37 cellular contexts compared by ENCODE assay signal in genomic region chr3:6608843-6609242, GRCh38.
"Had no signal": no experiment of that assay in that cellular context is flagged by ENCODE, and none has a peak within 500 bp of the region (broad histone marks: within the 10 kb centered on the region; RNA-seq: fewer than 3 reads in every experiment).

No MANE protein-coding gene starts in this region.

- H3K27ac ChIP-seq: body of pancreas, brain microvascular endothelial cell, breast epithelium, VCaP had no signal

- H3K4me1 Mint-ChIP-seq: activated B cell treated with CpG ODN at 0.5 μM for 24 hours; activated CD4-positive, alpha-beta T cell treated with anti-CD3 and anti-CD28 coated beads, Interleukin-2, amount 10 ng/mL, durations not matched to agents 24 days and 14 days; activated naive CD8-positive, alpha-beta T cell treated with anti-CD3 and anti-CD28 coated beads, Interleukin-2, amount 10 ng/mL, durations not matched to agents 7 days and 5 days; activated naive CD8-positive, alpha-beta T cell treated with anti-CD3 and anti-CD28 coated beads, Interleukin-2, amount 50 U/mL, for 24 hours; activated T-helper 17 cell treated with anti-CD3 and anti-CD28 coated beads, Interleukin-2, amount 50 U/mL, for 72 hours had no signal

- H3K4me3 ChIP-seq: body of pancreas, breast epithelium had no signal

- DNase-seq: activated B cell treated with CpG ODN at 0.5 μM for 24 hours; activated CD4-positive, alpha-beta memory T cell treated with anti-CD3 and anti-CD28 coated beads for 36 hours; activated CD4-positive, alpha-beta T cell treated with anti-CD3 and anti-CD28 coated beads for 4 hours; activated CD4-positive, alpha-beta T cell treated with anti-CD3 and anti-CD28 coated beads, Interleukin-2, amount 10 ng/mL, durations not matched to agents 24 days and 14 days; activated CD4-positive, alpha-beta T cell treated with anti-CD3 and anti-CD28 coated beads, Interleukin-2, amount 50 U/mL, for 1 hour; activated CD4-positive, alpha-beta T cell treated with anti-CD3 and anti-CD28 coated beads, Interleukin-2, amount 50 U/mL, for 4 hours; activated CD4-positive, CD25-positive, alpha-beta regulatory T cell treated with anti-CD3 and anti-CD28 coated beads, Interleukin-2, amount 50 U/mL, for 72 hours; activated CD8-positive, alpha-beta memory T cell treated with anti-CD3 and anti-CD28 coated beads, Interleukin-2, amount 50 U/mL, for 4 hours; activated CD8-positive, alpha-beta T cell treated with anti-CD3 and anti-CD28 coated beads for 36 hours; activated effector memory CD4-positive, alpha-beta T cell treated with anti-CD3 and anti-CD28 coated beads, Interleukin-2, amount 50 U/mL, for 16 hours; activated gamma-delta T cell treated with Interleukin-2 at 50 U/mL for 16 hours; activated naive CD4-positive, alpha-beta T cell; activated naive CD4-positive, alpha-beta T cell treated with anti-CD3 and anti-CD28 coated beads for 36 hours; activated naive CD4-positive, alpha-beta T cell treated with anti-CD3 and anti-CD28 coated beads, Interleukin-2, amount 50 U/mL, for 16 hours; activated naive CD8-positive, alpha-beta T cell treated with anti-CD3 and anti-CD28 coated beads, Interleukin-2, amount 10 ng/mL, durations not matched to agents 7 days and 5 days; activated naive CD8-positive, alpha-beta T cell treated with anti-CD3 and anti-CD28 coated beads, Interleukin-2, amount 50 U/mL, for 24 hours; activated T-cell treated with anti-CD3 and anti-CD28 coated beads for 4 hours; activated T-cell treated with anti-CD3 and anti-CD28 coated beads, Interleukin-2, amount 50 U/mL, for 1 hour; activated T-cell treated with anti-CD3 and anti-CD28 coated beads, Interleukin-2, amount 50 U/mL, for 4 hours; activated T-cell treated with anti-CD3 and anti-CD28 coated beads, Interleukin-2, amount 50 U/mL, for 72 hours; amygdala; anterior cingulate cortex; body of pancreas; brain microvascular endothelial cell; central memory CD4-positive, alpha-beta T cell; T-helper 2 cell; T-helper 9 cell had no signal

- H3K36me3 Mint-ChIP-seq: activated CD4-positive, alpha-beta memory T cell treated with anti-CD3 and anti-CD28 coated beads for 36 hours; activated naive CD8-positive, alpha-beta T cell treated with anti-CD3 and anti-CD28 coated beads, Interleukin-2, amount 10 ng/mL, durations not matched to agents 7 days and 5 days had no signal

- H3K4me3 Mint-ChIP-seq: activated B cell treated with CpG ODN at 0.5 μM for 24 hours; activated CD4-positive, alpha-beta memory T cell treated with anti-CD3 and anti-CD28 coated beads for 36 hours; activated CD4-positive, alpha-beta T cell treated with anti-CD3 and anti-CD28 coated beads, Interleukin-2, amount 10 ng/mL, durations not matched to agents 24 days and 14 days; activated CD8-positive, alpha-beta T cell treated with anti-CD3 and anti-CD28 coated beads for 36 hours; activated naive CD4-positive, alpha-beta T cell treated with anti-CD3 and anti-CD28 coated beads for 36 hours; activated naive CD8-positive, alpha-beta T cell treated with anti-CD3 and anti-CD28 coated beads, Interleukin-2, amount 10 ng/mL, durations not matched to agents 7 days and 5 days; activated naive CD8-positive, alpha-beta T cell treated with anti-CD3 and anti-CD28 coated beads, Interleukin-2, amount 50 U/mL, for 24 hours; activated T-cell treated with anti-CD3 and anti-CD28 coated beads, Interleukin-2, amount 50 U/mL, for 4 hours; activated T-cell treated with anti-CD3 and anti-CD28 coated beads, Interleukin-2, amount 50 U/mL, for 72 hours; activated T-helper 1 cell treated with anti-CD3 and anti-CD28 coated beads, Interleukin-12 subunit alpha, Interleukin-12 subunit beta, Interleukin-2, Interleukin-4 antibody, amounts not matched to agents 30 ng/mL and 10 ng/mL and 1 ng/mL, durations not matched to agents 14 hours and 24 hours and 36 hours; activated T-helper 17 cell treated with anti-CD3 and anti-CD28 coated beads, Interleukin-2, amount 50 U/mL, for 72 hours; T-helper 1 cell treated with Interleukin-12 subunit alpha and Interleukin-12 subunit beta and Interleukin-4 antibody, amounts not matched to agents 30 μg/mL and 1 μg/mL, for 36 hours; T-helper 2 cell treated with Interferon-gamma antibody and Interleukin-4, amounts not matched to agents 5 μg/mL and 100 μg/mL, for 36 hours had no signal

- H3K27ac Mint-ChIP-seq: activated B cell treated with CpG ODN at 0.5 μM for 24 hours; activated CD4-positive, alpha-beta memory T cell treated with anti-CD3 and anti-CD28 coated beads for 36 hours; activated CD4-positive, alpha-beta T cell treated with anti-CD3 and anti-CD28 coated beads, Interleukin-2, amount 10 ng/mL, durations not matched to agents 24 days and 14 days; activated CD8-positive, alpha-beta T cell treated with anti-CD3 and anti-CD28 coated beads for 36 hours; activated naive CD4-positive, alpha-beta T cell treated with anti-CD3 and anti-CD28 coated beads for 36 hours; activated naive CD4-positive, alpha-beta T cell treated with anti-CD3 and anti-CD28 coated beads, Interleukin-2, amount 50 U/mL, for 72 hours; activated naive CD8-positive, alpha-beta T cell treated with anti-CD3 and anti-CD28 coated beads, Interleukin-2, amount 10 ng/mL, durations not matched to agents 7 days and 5 days; activated naive CD8-positive, alpha-beta T cell treated with anti-CD3 and anti-CD28 coated beads, Interleukin-2, amount 50 U/mL, for 24 hours; activated T-cell treated with anti-CD3 and anti-CD28 coated beads, Interleukin-2, amount 50 U/mL, for 72 hours; activated T-helper 1 cell treated with anti-CD3 and anti-CD28 coated beads, Interleukin-12 subunit alpha, Interleukin-12 subunit beta, Interleukin-2, Interleukin-4 antibody, amounts not matched to agents 30 ng/mL and 10 ng/mL and 1 ng/mL, durations not matched to agents 14 hours and 24 hours and 36 hours; activated T-helper 17 cell treated with anti-CD3 and anti-CD28 coated beads, Interleukin-2, amount 50 U/mL, for 72 hours; T-helper 1 cell treated with Interleukin-12 subunit alpha and Interleukin-12 subunit beta and Interleukin-4 antibody, amounts not matched to agents 30 μg/mL and 1 μg/mL, for 36 hours; T-helper 2 cell treated with Interferon-gamma antibody and Interleukin-4, amounts not matched to agents 5 μg/mL and 100 μg/mL, for 36 hours had no signal

- H3K27me3 ChIP-seq: body of pancreas, brain microvascular endothelial cell, breast epithelium had no signal

- H3K27me3 Mint-ChIP-seq: activated B cell treated with CpG ODN at 0.5 μM for 24 hours; activated CD4-positive, alpha-beta memory T cell treated with anti-CD3 and anti-CD28 coated beads for 36 hours; activated CD4-positive, alpha-beta T cell treated with anti-CD3 and anti-CD28 coated beads, Interleukin-2, amount 10 ng/mL, durations not matched to agents 24 days and 14 days; activated CD8-positive, alpha-beta T cell treated with anti-CD3 and anti-CD28 coated beads for 36 hours; activated naive CD8-positive, alpha-beta T cell treated with anti-CD3 and anti-CD28 coated beads, Interleukin-2, amount 10 ng/mL, durations not matched to agents 7 days and 5 days; activated naive CD8-positive, alpha-beta T cell treated with anti-CD3 and anti-CD28 coated beads, Interleukin-2, amount 50 U/mL, for 24 hours; activated T-helper 17 cell treated with anti-CD3 and anti-CD28 coated beads, Interleukin-2, amount 50 U/mL, for 72 hours had no signal

- FAIRE-seq: astrocyte, colon, TTC549 had no signal

- H3K9me3 ChIP-seq: body of pancreas, breast epithelium had no signal

- ATAC-seq: activated CD8-positive, alpha-beta T cell treated with anti-CD3 and anti-CD28 coated beads for 36 hours; activated naive CD4-positive, alpha-beta T cell treated with anti-CD3 and anti-CD28 coated beads, Interleukin-2, amount 50 U/mL, for 72 hours; activated naive CD8-positive, alpha-beta T cell treated with anti-CD3 and anti-CD28 coated beads, Interleukin-2, amount 50 U/mL, for 24 hours; activated T-cell treated with anti-CD3 and anti-CD28 coated beads, Interleukin-2, amount 50 U/mL, for 4 hours; activated T-cell treated with anti-CD3 and anti-CD28 coated beads, Interleukin-2, amount 50 U/mL, for 72 hours; activated T-helper 17 cell treated with anti-CD3 and anti-CD28 coated beads, Interleukin-2, amount 50 U/mL, for 72 hours; body of pancreas had no signal

- H3K4me1 ChIP-seq: body of pancreas, breast epithelium had no signal

- H3K36me3 ChIP-seq: brain microvascular endothelial cell, breast epithelium had no signal

- H3K9me3 Mint-ChIP-seq: activated B cell treated with CpG ODN at 0.5 μM for 24 hours; activated CD4-positive, alpha-beta T cell treated with anti-CD3 and anti-CD28 coated beads, Interleukin-2, amount 10 ng/mL, durations not matched to agents 24 days and 14 days had no signal
